Comparison of ENCODE assay signal across 26 cellular contexts in genomic region chr14:105140581-105140980, GRCh38. TPM values are rescaled to one million over a fixed set of nuclear protein-coding genes. Genes with fewer than 3 reads are reported as not detected.
DNase-seq lines count a peak whose midpoint lies in the region; ATAC-seq, FAIRE-seq and TF ChIP-seq lines count a peak whose summit lies in the region.
"Had no signal": no experiment of that assay in that cellular context is flagged by ENCODE, and none has a peak within 500 bp of the region (broad histone marks: within the 10 kb centered on the region; RNA-seq: fewer than 3 reads in every experiment).

No MANE protein-coding gene starts in this region.

- TF ChIP-seq CTCF in RWPE2 (IDR thresholded peaks at IDR 0.05; ENCODE audit: poor library complexity, severe bottlenecking) (no peak), left lung (IDR thresholded peaks at IDR 0.05) (no peak), tibial artery (IDR thresholded peaks at IDR 0.05) (no peak), BE2C (IDR thresholded peaks at IDR 0.05; ENCODE audit: low read depth, low read length) (no peak)

- intact Hi-C loops in left lung (cut with DNase I) (no loop called here), tibial artery (cut with DNase I; ENCODE audit: low total_unique reads) (no loop called here)

- H3K4me3 ChIP-seq in RWPE2 (ENCODE audit: severe bottlenecking) (no peak overlapping the region), left lung (no peak overlapping the region), tibial artery (no peak overlapping the region), BE2C (ENCODE audit: low read depth, low read length) (no peak overlapping the region)
- H3K4me3 ChIP-seq: GM12878 had no signal

- H3K27ac ChIP-seq in RWPE2 (ENCODE audit: poor library complexity, severe bottlenecking) = no peak overlapping the region
- no peak overlapping the region for H3K27ac ChIP-seq in left lung
- H3K27ac ChIP-seq in tibial artery = no peak overlapping the region
- H3K27ac ChIP-seq: C4-2B had no signal

- H3K4me1 ChIP-seq in RWPE2 (ENCODE audit: insufficient read depth, poor library complexity, severe bottlenecking) = no peaks in the 10 kb centered on the region
- no peaks in the 10 kb centered on the region for H3K4me1 ChIP-seq in left lung
- no peaks in the 10 kb centered on the region for H3K4me1 ChIP-seq in tibial artery
- no peaks in the 10 kb centered on the region for H3K4me1 ChIP-seq in BE2C

- H3K36me3 ChIP-seq in RWPE2 (ENCODE audit: low read depth) (peaks cover 24% of the 10 kb centered on the region), left lung (peaks cover 0 to 43% of the 10 kb centered on the region in 2 donors), tibial artery (peaks cover 0 to 31% (median 18%) of the 10 kb centered on the region in 3 donors), BE2C (no peaks in the 10 kb centered on the region)

- ATAC-seq in RWPE2 (ENCODE audit: low read depth) (no peak), left lung (no peak), HG02970 (IDR thresholded peaks at IDR 0.05; ENCODE audit: low FRiP score, unreplicated experiment) (no peak)
- ATAC-seq: GM12878, HCT116, PC-3 had no signal

- DNase-seq in HTR-8/SVneo (ENCODE audit: insufficient read length, low spot score) = no peak
- peak; percentile 38 for DNase-seq in RWPE2 (ENCODE audit: low spot score)
- peak; percentile 8 to 28 for DNase-seq in left lung
- peak; percentile 9 to 43 for DNase-seq in tibial artery
- DNase-seq in SKM-1 treated with dmso at 0.1 percent for 144 hours (lab: John Stamatoyannopoulos, UW; ENCODE audit: unreplicated experiment) = no peak
- DNase-seq in BE2C = no peak
- DNase-seq: DMS 273 treated with DMSO at 0.1 percent for 48 hours; DMS79; EL; GDM1; KBM-7; MV-4-11; NCI-H1105; NCI-H1436 treated with DMSO at 0.1 percent for 48 hours; NCI-H187 treated with DMSO at 0.1 percent for 48 hours; NCI-H524; NCI-H82; NK-92 treated with Interleukin-12 subunit alpha and Interleukin-12 subunit beta, amount 100 ng/mL, for 24 hours; PC-3; SHP77 had no signal

- peaks cover 4% of the 10 kb centered on the region for H3K9me3 ChIP-seq in RWPE2 (ENCODE audit: severe bottlenecking)
- H3K9me3 ChIP-seq in left lung = peaks cover 0 to 22% of the 10 kb centered on the region in 2 donors
- H3K9me3 ChIP-seq in tibial artery = peaks cover 5 to 23% (median 21%) of the 10 kb centered on the region in 3 donors
- no peaks in the 10 kb centered on the region; the same call in 1 of the 2 replicates for H3K9me3 ChIP-seq in BE2C

- H3K27me3 ChIP-seq in RWPE2 (ENCODE audit: insufficient read depth, poor library complexity, severe bottlenecking) (no peaks in the 10 kb centered on the region), left lung (no peaks in the 10 kb centered on the region), tibial artery (peaks cover 0 to 9% of the 10 kb centered on the region in 2 donors), BE2C (no peaks in the 10 kb centered on the region)

- FAIRE-seq in HTR-8/SVneo (lab: Jason Lieb, UNC) = peak; percentile 44
- FAIRE-seq: GM12878, GM19239, H1 had no signal

RNA-seq across cellular contexts. Expression of gene JAG2, which starts 28.0 kb away (rescaled TPM):
- total RNA-seq in left lung = 10 to 100 TPM; 32.0 to 34.2 TPM
- 15.9 TPM for polyA plus RNA-seq in BE2C (2012; ENCODE audit: insufficient read depth, insufficient read length, low read depth)

RNA-seq across cellular contexts. Expression of gene NUDT14, which starts 40.5 kb away (rescaled TPM):
- 10 to 100 TPM; 52.5 to 77.5 TPM for total RNA-seq in left lung
- polyA plus RNA-seq in BE2C (2012; ENCODE audit: insufficient read depth, insufficient read length, low read depth) = 7.4 TPM

Comparison
In these comparisons a context has a peak if more than half of its experiments do, and no peak if none do; other contexts are left out.
1. DNase-seq: peak in RWPE2 (single experiment), left lung (2 of 2) and tibial artery (2 of 2); none in HTR-8/SVneo (single experiment), SKM-1 treated with dmso at 0.1 percent for 144 hours (single experiment) and BE2C (single experiment).